ENCODE assay signal across 28 cellular contexts in genomic region chr19:2229103-2230028, GRCh38. TPM values are rescaled to one million over a fixed set of nuclear protein-coding genes. Genes with fewer than 3 reads are reported as not detected.
DNase-seq lines count a peak whose midpoint lies in the region; FAIRE-seq and TF ChIP-seq lines count a peak whose summit lies in the region.
"Had no signal": no experiment of that assay in that cellular context is flagged by ENCODE, and none has a peak within 500 bp of the region (broad histone marks: within the 10 kb centered on the region; RNA-seq: fewer than 3 reads in every experiment).

No MANE protein-coding gene starts in this region.

- peaks cover 6% of the 10 kb centered on the region for H3K36me3 Mint-ChIP-seq in astrocyte (ENCODE audit: low read depth, unreplicated experiment)

- no peaks in the 10 kb centered on the region for H3K27me3 ChIP-seq in DOHH2 (ENCODE audit: control insufficient read depth, low read length)
- H3K27me3 ChIP-seq in astrocyte (ENCODE audit: insufficient read depth, low read length), result no peaks in the 10 kb centered on the region
- H3K27me3 ChIP-seq in liver (ENCODE audit: control insufficient read depth in 4 of 4, insufficient read depth in 4 of 4, low read length in 3 of 4), result no peaks in the 10 kb centered on the region
- H3K27me3 ChIP-seq in tibial nerve, result no peaks in the 10 kb centered on the region
- H3K27me3 ChIP-seq in BE2C, result no peaks in the 10 kb centered on the region
- H3K27me3 ChIP-seq: MG63, SJSA1 had no signal

- TF ChIP-seq EP300 in tibial nerve (IDR thresholded peaks at IDR 0.05), result no peak

- whole genome bisulfite sequencing in liver, result 73% methylated on average over 45 of the region's 45 CpGs
- 91 to 94% methylated on average over 23 to 44 of the region's 45 CpGs for WGBS in tibial nerve, 2 donors

- H2AFZ ChIP-seq in astrocyte (ENCODE audit: low read depth, low read length), result no peak overlapping the region

- H3K9me3 Mint-ChIP-seq in astrocyte (ENCODE audit: unreplicated experiment), result no peaks in the 10 kb centered on the region
- H3K9me3 Mint-ChIP-seq: activated T-cell treated with anti-CD3 and anti-CD28 coated beads, Interleukin-2, amount 50 U/mL, for 4 hours; HFFc6; memory B cell had no signal

- DNase-seq in astrocyte (ENCODE audit: low read depth), result no peak
- no peak for DNase-seq in tibial nerve (ENCODE audit: low spot score in 2 of 2)
- no peak for DNase-seq in BE2C
- no peak for DNase-seq in NAMALWA (ENCODE audit: low spot score)
- no peak for DNase-seq in dedifferentiated amniotic fluid mesenchymal stem cell (ENCODE audit: extremely low spot score)
- DNase-seq: ACHN; activated naive CD4-positive, alpha-beta T cell; activated T-cell treated with anti-CD3 and anti-CD28 coated beads, Interleukin-2, amount 50 U/mL, for 4 hours; dermis blood vessel endothelial cell; HFFc6; KBM-7; kidney glomerular epithelial cell; MG63; NCI-H1417 treated with DMSO at 0.1 percent for 48 hours; NCI-H2081 treated with DMSO at 0.1 percent for 48 hours; occipital lobe; small intestine; stimulated activated CD4-positive, alpha-beta T cell treated with anti-CD3 and anti-CD28 coated beads, Interleukin-2, amount 100 ng/mL, for 24 hours had no signal

- H3K4me2 ChIP-seq in DOHH2 (ENCODE audit: low read length) (peak overlapping the region; percentile 88; the same call in 1 of the 2 replicates), astrocyte (ENCODE audit: low read length) (no peak overlapping the region)

- peaks cover 28% of the 10 kb centered on the region for H3F3A ChIP-seq in DOHH2 (ENCODE audit: control insufficient read depth, insufficient read depth)

- no peaks in the 10 kb centered on the region for H3K27me3 Mint-ChIP-seq in astrocyte (ENCODE audit: low read depth, unreplicated experiment)
- H3K27me3 Mint-ChIP-seq: memory B cell had no signal

- H3K36me3 ChIP-seq in DOHH2 (ENCODE audit: control insufficient read depth, low read length) (peaks cover 95% of the 10 kb centered on the region), astrocyte (ENCODE audit: insufficient read depth, low read length) (peaks cover 9% of the 10 kb centered on the region), liver (ENCODE audit: control insufficient read depth in 4 of 4, insufficient read depth in 3 of 4, low read depth in 1 of 4, low read length in 3 of 4) (peaks cover 0 to 26% (median 13%) of the 10 kb centered on the region in 4 donors), tibial nerve (peaks cover 2 to 96% (median 13%) of the 10 kb centered on the region in 3 donors), BE2C (peaks cover 84% of the 10 kb centered on the region)

- no peak for FAIRE-seq in astrocyte (lab: Jason Lieb, UNC)
- FAIRE-seq: RCC 7860, small intestine had no signal

- no peak for TF ChIP-seq RAD21 in liver (IDR thresholded peaks at IDR 0.05)

- peaks cover 4% of the 10 kb centered on the region for H3K4me1 Mint-ChIP-seq in astrocyte (ENCODE audit: low read depth, unreplicated experiment)

- no peak overlapping the region for H3K9ac ChIP-seq in astrocyte (ENCODE audit: low read length)
- H3K9ac ChIP-seq in liver (ENCODE audit: low read depth in 1 of 2, low read length in 2 of 2), result no peak overlapping the region

- H3K27ac Mint-ChIP-seq in astrocyte (ENCODE audit: unreplicated experiment), result no peak overlapping the region
- H3K27ac Mint-ChIP-seq: HFFc6 had no signal

- no peaks in the 10 kb centered on the region for H3K9me2 ChIP-seq in DOHH2 (replicated peaks; ENCODE audit: control insufficient read depth, low read length)

- H3K4me3 Mint-ChIP-seq in astrocyte (ENCODE audit: unreplicated experiment), result peak overlapping the region; percentile 34
- H3K4me3 Mint-ChIP-seq: activated T-cell treated with anti-CD3 and anti-CD28 coated beads, Interleukin-2, amount 50 U/mL, for 4 hours; HFFc6; memory B cell had no signal

- no peaks in the 10 kb centered on the region for H3K9me3 ChIP-seq in DOHH2 (ENCODE audit: control insufficient read depth, insufficient read depth, low read length)
- H3K9me3 ChIP-seq in astrocyte (ENCODE audit: insufficient read depth, low read depth, low read length), result no peaks in the 10 kb centered on the region
- no peaks in the 10 kb centered on the region for H3K9me3 ChIP-seq in liver (ENCODE audit: control insufficient read depth in 4 of 4, low read length in 3 of 4)
- no peaks in the 10 kb centered on the region for H3K9me3 ChIP-seq in tibial nerve
- no peaks in the 10 kb centered on the region for H3K9me3 ChIP-seq in BE2C
- H3K9me3 ChIP-seq: MG63, SJSA1, thoracic aorta had no signal

- H3K4me3 ChIP-seq in DOHH2 (ENCODE audit: low read length), result no peak overlapping the region
- no peak overlapping the region for H3K4me3 ChIP-seq in astrocyte (ENCODE audit: insufficient read depth, low read depth, low read length)
- H3K4me3 ChIP-seq in liver (ENCODE audit: low read depth in 1 of 3, low read length in 3 of 3), result no peak overlapping the region
- H3K4me3 ChIP-seq in tibial nerve, result no peak overlapping the region
- H3K4me3 ChIP-seq in BE2C (ENCODE audit: low read depth, low read length), result no peak overlapping the region
- H3K4me3 ChIP-seq: MG63, SJSA1, thoracic aorta had no signal

- H3K27ac ChIP-seq in 22Rv1 (peak overlapping the region; percentile 96; the same call in 1 of the 2 replicates), DOHH2 (ENCODE audit: low read depth, low read length) (0 out of 2 replicates have a peak overlapping the region, but pooled peaks have one; percentile 90), astrocyte (ENCODE audit: low read depth, low read length) (no peak overlapping the region), liver (ENCODE audit: low read depth in 1 of 2, low read length in 2 of 2) (peak overlapping the region; percentile 44 to 82), tibial nerve (no peak overlapping the region)
- H3K27ac ChIP-seq: SJSA1, thoracic aorta had no signal

- no peak for TF ChIP-seq POLR2A in tibial nerve (IDR thresholded peaks at IDR 0.05)

- H4K20me1 ChIP-seq in DOHH2 (ENCODE audit: control insufficient read depth, insufficient read depth, low read depth, low read length) (0 out of 2 replicates have a peak, but pooled peaks cover 3% of the 10 kb centered on the region), astrocyte (ENCODE audit: insufficient read depth, low read length) (peaks cover 49% of the 10 kb centered on the region)

- H3K4me1 ChIP-seq in DOHH2 (ENCODE audit: control insufficient read depth, low read length), result peaks cover 51% of the 10 kb centered on the region
- H3K4me1 ChIP-seq in astrocyte (ENCODE audit: insufficient read depth, low read length), result peaks cover 17% of the 10 kb centered on the region
- H3K4me1 ChIP-seq in liver (ENCODE audit: control insufficient read depth in 4 of 4, insufficient read depth in 4 of 4, low read length in 3 of 4), result peaks cover 7 to 36% (median 16%) of the 10 kb centered on the region in 4 donors
- peaks cover 0 to 36% (median 6%) of the 10 kb centered on the region in 4 donors for H3K4me1 ChIP-seq in tibial nerve
- peaks cover 6% of the 10 kb centered on the region; the same call in 1 of the 2 replicates for H3K4me1 ChIP-seq in BE2C

- TF ChIP-seq CTCF in 22Rv1 (IDR thresholded peaks at IDR 0.05) (no peak), DOHH2 (IDR thresholded peaks at IDR 0.05; ENCODE audit: low read depth, low read length, poor library complexity, severe bottlenecking) (no peak), astrocyte (IDR thresholded peaks at IDR 0.05; ENCODE audit: insufficient read depth, low read depth, low read length) (no peak), liver (IDR thresholded peaks at IDR 0.05; ENCODE audit: low read depth, low read length, missing input control) (no peak), tibial nerve (IDR thresholded peaks at IDR 0.05) (no peak), BE2C (IDR thresholded peaks at IDR 0.05; ENCODE audit: low read depth, low read length) (no peak)

- H3K79me2 ChIP-seq in DOHH2 (ENCODE audit: control insufficient read depth, low read length), result peaks cover 55% of the 10 kb centered on the region
- peaks cover 27% of the 10 kb centered on the region for H3K79me2 ChIP-seq in astrocyte (ENCODE audit: insufficient read depth, low read length)

TF ChIP-seq in liver, 16 proteins besides CTCF, POLR2A, EP300 and RAD21 (continues in another document):
- peak; percentile 64 to 85 for TF ChIP-seq RXRA (IDR thresholded peaks at IDR 0.05)
- no peak for TF ChIP-seq HNF4G (IDR thresholded peaks at IDR 0.05)
- TF ChIP-seq ZBTB33 (IDR thresholded peaks at IDR 0.05), result no peak

RNA-seq across cellular contexts. Expression of gene PLEKHJ1, which starts 6.8 kb away (rescaled TPM):
- total RNA-seq in astrocyte, result 69.9 and 78.3 TPM in 2 replicates
- total RNA-seq in liver, result 10 to 100 TPM; 22.2 to 44.5 TPM
- 10 to 100 TPM; 36.5 to 37.4 TPM for polyA plus RNA-seq in liver
- total RNA-seq in tibial nerve, result 10 to 100 TPM; 37.3 to 67.5 (median 51.2) TPM
- polyA plus RNA-seq in BE2C (2012; ENCODE audit: insufficient read depth, insufficient read length, low read depth), result 120 TPM

RNA-seq across cellular contexts. Expression of gene SF3A2, which starts 7.3 kb away (rescaled TPM):
- total RNA-seq in astrocyte (76.6 and 83.2 TPM in 2 replicates), liver (10 to 100 TPM; 12.9 to 32.0 TPM), tibial nerve (10 to 100 TPM; 21.4 to 84.0 (median 51.8) TPM)
- polyA plus RNA-seq in liver, result 10 to 100 TPM in 1 of 2 donors, 1 to 10 TPM in 1; 2.2 to 13.5 TPM
- 329 TPM for polyA plus RNA-seq in BE2C (2012; ENCODE audit: insufficient read depth, insufficient read length, low read depth)

RNA-seq across cellular contexts. Expression of gene AMH, which starts 19.8 kb away (rescaled TPM):
- total RNA-seq in astrocyte, result 3.5 and 4.6 TPM in 2 replicates
- under 1 TPM; 0.47 to 0.59 TPM for total RNA-seq in liver
- polyA plus RNA-seq in liver, result under 1 TPM in 1 of 2 donors, not detected in 1; 0.08 TPM
- total RNA-seq in tibial nerve, result 1 to 10 TPM in 2 of 4 donors, under 1 TPM in 1, not detected in 1; 0.59 to 5.4 (median 2.1) TPM
- polyA plus RNA-seq in BE2C (2012; ENCODE audit: insufficient read depth, insufficient read length, low read depth), result 25.8 TPM
- total RNA-seq: occipital lobe had no signal
- polyA plus RNA-seq: CD14-positive monocyte had no signal

RNA-seq across cellular contexts. Expression of gene JSRP1, which starts 26.9 kb away (rescaled TPM):
- total RNA-seq in astrocyte (0.36 and 1.3 TPM in 2 replicates), liver (under 1 TPM in 1 of 2 donors, not detected in 1; 0.25 TPM), tibial nerve (not detected)
- polyA plus RNA-seq in liver, result under 1 TPM; 0.39 to 0.45 TPM
- polyA plus RNA-seq in BE2C (2012; ENCODE audit: insufficient read depth, insufficient read length, low read depth), result 1.2 TPM
- total RNA-seq: NCI-H460; occipital lobe; SJSA1; T-helper 1 cell treated with Interleukin-12 subunit alpha and Interleukin-12 subunit beta and Interleukin-4 antibody, amounts not matched to agents 30 ng/mL and 1 ng/mL, for 36 hours; thoracic aorta had no signal

RNA-seq across cellular contexts. Expression of gene PEAK3, which starts 52.6 kb away (rescaled TPM):
- total RNA-seq in astrocyte (0.18 TPM in 1 of 2 replicates, not detected in the other), liver (under 1 TPM; 0.09 to 0.67 TPM), tibial nerve (1 to 10 TPM in 2 of 4 donors, under 1 TPM in 2; 0.42 to 4.2 (median 2.2) TPM)
- under 1 TPM; 0.21 to 0.42 TPM for polyA plus RNA-seq in liver
- 0.17 TPM for polyA plus RNA-seq in BE2C (2012; ENCODE audit: insufficient read depth, insufficient read length, low read depth)
- total RNA-seq: NCI-H460, occipital lobe, SJSA1 had no signal

Comparison
In these comparisons a context has a peak if more than half of its experiments do, and no peak if none do; other contexts are left out.
1. H3K27ac ChIP-seq: peak in 22Rv1 (single experiment), DOHH2 (single experiment) and liver (2 of 2); none in astrocyte (single experiment) and tibial nerve (0 of 4).